In the genomic region with DNA sequence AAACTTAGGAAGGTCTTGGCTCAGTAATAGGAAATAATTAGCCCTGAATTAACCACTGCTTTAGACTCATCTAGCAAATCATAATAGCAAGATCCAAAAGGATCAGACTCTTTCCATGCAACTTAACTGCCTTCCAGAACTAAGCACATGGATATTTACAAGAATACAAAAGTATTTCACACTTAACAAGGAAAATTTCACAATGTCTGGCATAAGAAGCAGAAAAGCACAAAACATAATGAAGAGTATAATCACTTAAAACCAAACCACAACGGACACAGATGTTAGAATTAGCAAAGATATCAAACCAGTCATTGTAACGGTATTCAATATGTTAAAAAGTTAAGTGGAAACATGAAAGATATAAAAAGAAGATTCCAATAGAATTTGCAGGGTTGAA, we compare ENCODE assay signal across 34 cellular contexts. TPM values are rescaled to one million over a fixed set of nuclear protein-coding genes. Genes with fewer than 3 reads are reported as not detected.
"Had no signal": no experiment of that assay in that cellular context is flagged by ENCODE, and none has a peak within 500 bp of the region (broad histone marks: within the 10 kb centered on the region; RNA-seq: fewer than 3 reads in every experiment).

No MANE protein-coding gene starts in this region.

- H3K27ac Mint-ChIP-seq: activated CD4-positive, alpha-beta memory T cell treated with anti-CD3 and anti-CD28 coated beads for 36 hours; activated CD4-positive, alpha-beta T cell treated with anti-CD3 and anti-CD28 coated beads for 36 hours; activated CD4-positive, alpha-beta T cell treated with anti-CD3 and anti-CD28 coated beads, Interleukin-2, amount 10 ng/mL, durations not matched to agents 24 days and 14 days; activated CD8-positive, alpha-beta memory T cell treated with anti-CD3 and anti-CD28 coated beads, Interleukin-2, amount 10 ng/mL, durations not matched to agents 7 days and 5 days; activated CD8-positive, alpha-beta T cell treated with anti-CD3 and anti-CD28 coated beads, Interleukin-2, amount 10 ng/mL, durations not matched to agents 7 days and 5 days; activated naive CD4-positive, alpha-beta T cell treated with anti-CD3 and anti-CD28 coated beads for 36 hours; activated naive CD4-positive, alpha-beta T cell treated with anti-CD3 and anti-CD28 coated beads, Interleukin-2, amount 50 U/mL, for 24 hours; activated naive CD8-positive, alpha-beta T cell treated with anti-CD3 and anti-CD28 coated beads for 36 hours; activated naive CD8-positive, alpha-beta T cell treated with anti-CD3 and anti-CD28 coated beads, Interleukin-2, amount 50 U/mL, for 24 hours; activated T-helper 1 cell treated with anti-CD3 and anti-CD28 coated beads, Interleukin-12 subunit alpha, Interleukin-12 subunit beta, Interleukin-2, Interleukin-4 antibody, amounts not matched to agents 30 ng/mL and 10 ng/mL and 1 ng/mL, durations not matched to agents 14 hours and 24 hours and 36 hours; activated T-helper 2 cell treated with anti-CD3 and anti-CD28 coated beads, Interferon-gamma antibody, Interleukin-2, Interleukin-4, amounts not matched to agents 10 μg/mL and 5 μg/mL and 100 μg/mL, durations not matched to agents 14 hours and 24 hours and 36 hours; effector memory CD8-positive, alpha-beta T cell; T-helper 17 cell; T-helper 2 cell treated with Interferon-gamma antibody and Interleukin-4, amounts not matched to agents 5 μg/mL and 100 μg/mL, for 36 hours had no signal

- H3K4me3 ChIP-seq: coronary artery, esophagus squamous epithelium, heart left ventricle had no signal

- H3K27ac ChIP-seq: brain microvascular endothelial cell, coronary artery, epithelial cell of prostate, esophagus squamous epithelium, heart left ventricle had no signal

- H3K36me3 Mint-ChIP-seq: activated CD4-positive, alpha-beta memory T cell treated with anti-CD3 and anti-CD28 coated beads for 36 hours; activated CD8-positive, alpha-beta memory T cell treated with anti-CD3 and anti-CD28 coated beads, Interleukin-2, amount 10 ng/mL, durations not matched to agents 7 days and 5 days; activated naive CD4-positive, alpha-beta T cell treated with anti-CD3 and anti-CD28 coated beads, Interleukin-2, amount 50 U/mL, for 24 hours; activated naive CD8-positive, alpha-beta T cell treated with anti-CD3 and anti-CD28 coated beads for 36 hours had no signal

- H3K9me3 ChIP-seq: esophagus squamous epithelium, heart left ventricle had no signal

- H3K4me1 ChIP-seq: esophagus squamous epithelium, heart left ventricle had no signal

- H3K27me3 ChIP-seq: brain microvascular endothelial cell, esophagus squamous epithelium had no signal

- H3K36me3 ChIP-seq: brain microvascular endothelial cell, esophagus squamous epithelium, heart left ventricle had no signal

- H3K9me3 Mint-ChIP-seq: activated CD4-positive, alpha-beta memory T cell treated with anti-CD3 and anti-CD28 coated beads for 36 hours; activated CD4-positive, alpha-beta T cell treated with anti-CD3 and anti-CD28 coated beads, Interleukin-2, amount 10 ng/mL, durations not matched to agents 24 days and 14 days; activated naive CD4-positive, alpha-beta T cell treated with anti-CD3 and anti-CD28 coated beads for 36 hours; activated naive CD4-positive, alpha-beta T cell treated with anti-CD3 and anti-CD28 coated beads, Interleukin-2, amount 50 U/mL, for 24 hours; activated naive CD8-positive, alpha-beta T cell treated with anti-CD3 and anti-CD28 coated beads for 36 hours; activated naive CD8-positive, alpha-beta T cell treated with anti-CD3 and anti-CD28 coated beads, Interleukin-2, amount 50 U/mL, for 24 hours; activated T-helper 1 cell treated with anti-CD3 and anti-CD28 coated beads, Interleukin-12 subunit alpha, Interleukin-12 subunit beta, Interleukin-2, Interleukin-4 antibody, amounts not matched to agents 30 ng/mL and 10 ng/mL and 1 ng/mL, durations not matched to agents 14 hours and 24 hours and 36 hours; activated T-helper 2 cell treated with anti-CD3 and anti-CD28 coated beads, Interferon-gamma antibody, Interleukin-2, Interleukin-4, amounts not matched to agents 10 μg/mL and 5 μg/mL and 100 μg/mL, durations not matched to agents 14 hours and 24 hours and 36 hours; effector memory CD8-positive, alpha-beta T cell; T-helper 2 cell treated with Interferon-gamma antibody and Interleukin-4, amounts not matched to agents 5 μg/mL and 100 μg/mL, for 36 hours had no signal

- DNase-seq: activated CD4-positive, alpha-beta memory T cell treated with anti-CD3 and anti-CD28 coated beads for 36 hours; activated CD4-positive, alpha-beta T cell treated with anti-CD3 and anti-CD28 coated beads for 36 hours; activated CD4-positive, alpha-beta T cell treated with anti-CD3 and anti-CD28 coated beads, Interleukin-2, amount 10 ng/mL, durations not matched to agents 24 days and 14 days; activated CD4-positive, CD25-positive, alpha-beta regulatory T cell; activated CD4-positive, CD25-positive, alpha-beta regulatory T cell treated with anti-CD3 and anti-CD28 coated beads, Interleukin-2, amount 50 U/mL, for 72 hours; activated CD8-positive, alpha-beta memory T cell treated with anti-CD3 and anti-CD28 coated beads, Interleukin-2, amount 10 ng/mL, durations not matched to agents 7 days and 5 days; activated CD8-positive, alpha-beta memory T cell treated with anti-CD3 and anti-CD28 coated beads, Interleukin-2, amount 50 U/mL, for 4 hours; activated CD8-positive, alpha-beta T cell treated with anti-CD3 and anti-CD28 coated beads, Interleukin-2, amount 10 ng/mL, durations not matched to agents 7 days and 5 days; activated effector memory CD4-positive, alpha-beta T cell treated with anti-CD3 and anti-CD28 coated beads, Interleukin-2, amount 50 U/mL, for 16 hours; activated naive CD4-positive, alpha-beta T cell treated with anti-CD3 and anti-CD28 coated beads for 36 hours; activated naive CD8-positive, alpha-beta T cell treated with anti-CD3 and anti-CD28 coated beads for 36 hours; activated naive CD8-positive, alpha-beta T cell treated with anti-CD3 and anti-CD28 coated beads, Interleukin-2, amount 50 U/mL, for 24 hours; activated T-cell treated with anti-CD3 and anti-CD28 coated beads, Interleukin-2, amount 50 U/mL, for 1 hour; activated T-cell treated with anti-CD3 and anti-CD28 coated beads, Interleukin-2, amount 50 U/mL, for 48 hours; brain microvascular endothelial cell; dermis blood vessel endothelial cell; effector CD4-positive, alpha-beta T cell; effector memory CD8-positive, alpha-beta T cell; esophagus squamous epithelium; foreskin fibroblast; glutamatergic neuron; heart left ventricle; T-helper 1 cell; T-helper 17 cell; T1000 had no signal

- H3K4me3 Mint-ChIP-seq: activated CD4-positive, alpha-beta memory T cell treated with anti-CD3 and anti-CD28 coated beads for 36 hours; activated CD4-positive, alpha-beta T cell treated with anti-CD3 and anti-CD28 coated beads for 36 hours; activated CD4-positive, alpha-beta T cell treated with anti-CD3 and anti-CD28 coated beads, Interleukin-2, amount 10 ng/mL, durations not matched to agents 24 days and 14 days; activated CD8-positive, alpha-beta memory T cell treated with anti-CD3 and anti-CD28 coated beads, Interleukin-2, amount 10 ng/mL, durations not matched to agents 7 days and 5 days; activated CD8-positive, alpha-beta T cell treated with anti-CD3 and anti-CD28 coated beads, Interleukin-2, amount 10 ng/mL, durations not matched to agents 7 days and 5 days; activated naive CD4-positive, alpha-beta T cell treated with anti-CD3 and anti-CD28 coated beads for 36 hours; activated naive CD4-positive, alpha-beta T cell treated with anti-CD3 and anti-CD28 coated beads, Interleukin-2, amount 50 U/mL, for 24 hours; activated naive CD8-positive, alpha-beta T cell treated with anti-CD3 and anti-CD28 coated beads for 36 hours; activated naive CD8-positive, alpha-beta T cell treated with anti-CD3 and anti-CD28 coated beads, Interleukin-2, amount 50 U/mL, for 24 hours; activated T-helper 1 cell treated with anti-CD3 and anti-CD28 coated beads, Interleukin-12 subunit alpha, Interleukin-12 subunit beta, Interleukin-2, Interleukin-4 antibody, amounts not matched to agents 30 ng/mL and 10 ng/mL and 1 ng/mL, durations not matched to agents 14 hours and 24 hours and 36 hours; central memory CD8-positive, alpha-beta T cell; effector memory CD8-positive, alpha-beta T cell; T-helper 17 cell; T-helper 2 cell treated with Interferon-gamma antibody and Interleukin-4, amounts not matched to agents 5 μg/mL and 100 μg/mL, for 36 hours had no signal

- ATAC-seq: activated CD4-positive, alpha-beta T cell treated with anti-CD3 and anti-CD28 coated beads for 36 hours; activated CD8-positive, alpha-beta memory T cell treated with anti-CD3 and anti-CD28 coated beads, Interleukin-2, amount 10 ng/mL, durations not matched to agents 7 days and 5 days; activated CD8-positive, alpha-beta T cell treated with anti-CD3 and anti-CD28 coated beads, Interleukin-2, amount 10 ng/mL, durations not matched to agents 7 days and 5 days; activated naive CD8-positive, alpha-beta T cell treated with anti-CD3 and anti-CD28 coated beads, Interleukin-2, amount 50 U/mL, for 24 hours; effector memory CD8-positive, alpha-beta T cell; heart left ventricle; T-helper 17 cell had no signal

- H3K4me1 Mint-ChIP-seq: activated CD4-positive, alpha-beta T cell treated with anti-CD3 and anti-CD28 coated beads for 36 hours; activated CD4-positive, alpha-beta T cell treated with anti-CD3 and anti-CD28 coated beads, Interleukin-2, amount 10 ng/mL, durations not matched to agents 24 days and 14 days; activated CD8-positive, alpha-beta memory T cell treated with anti-CD3 and anti-CD28 coated beads, Interleukin-2, amount 10 ng/mL, durations not matched to agents 7 days and 5 days; activated naive CD4-positive, alpha-beta T cell treated with anti-CD3 and anti-CD28 coated beads, Interleukin-2, amount 50 U/mL, for 24 hours; activated naive CD8-positive, alpha-beta T cell treated with anti-CD3 and anti-CD28 coated beads for 36 hours; activated naive CD8-positive, alpha-beta T cell treated with anti-CD3 and anti-CD28 coated beads, Interleukin-2, amount 50 U/mL, for 24 hours; central memory CD8-positive, alpha-beta T cell; T-helper 17 cell had no signal

RNA-seq across cellular contexts. Expression of a gene that starts 51.5 kb away (rescaled TPM):
- total RNA-seq: activated CD4-positive, alpha-beta memory T cell treated with anti-CD3 and anti-CD28 coated beads for 36 hours; activated CD4-positive, alpha-beta T cell treated with anti-CD3 and anti-CD28 coated beads for 36 hours; activated CD4-positive, alpha-beta T cell treated with anti-CD3 and anti-CD28 coated beads, Interleukin-2, amount 10 ng/mL, durations not matched to agents 24 days and 14 days; activated CD8-positive, alpha-beta memory T cell treated with anti-CD3 and anti-CD28 coated beads for 36 hours; activated CD8-positive, alpha-beta memory T cell treated with anti-CD3 and anti-CD28 coated beads, Interleukin-2, amount 10 ng/mL, durations not matched to agents 7 days and 5 days; activated CD8-positive, alpha-beta T cell treated with anti-CD3 and anti-CD28 coated beads, Interleukin-2, amount 10 ng/mL, durations not matched to agents 7 days and 5 days; activated naive CD4-positive, alpha-beta T cell treated with anti-CD3 and anti-CD28 coated beads for 36 hours; activated naive CD8-positive, alpha-beta T cell treated with anti-CD3 and anti-CD28 coated beads for 36 hours; activated T-helper 1 cell treated with anti-CD3 and anti-CD28 coated beads, Interleukin-12 subunit alpha, Interleukin-12 subunit beta, Interleukin-2, Interleukin-4 antibody, amounts not matched to agents 30 ng/mL and 10 ng/mL and 1 ng/mL, durations not matched to agents 14 hours and 24 hours and 36 hours; activated T-helper 2 cell treated with anti-CD3 and anti-CD28 coated beads, Interferon-gamma antibody, Interleukin-2, Interleukin-4, amounts not matched to agents 10 μg/mL and 5 μg/mL and 100 μg/mL, durations not matched to agents 14 hours and 24 hours and 36 hours; dermis blood vessel endothelial cell; endothelial cell of umbilical vein had no signal
- polyA plus RNA-seq: endothelial cell of umbilical vein had no signal
